In genomic region chr7:139746652-139747051, GRCh38 we compare ENCODE assay signal across 20 cellular contexts. TPM values are rescaled to one million over a fixed set of nuclear protein-coding genes. Genes with fewer than 3 reads are reported as not detected.
DNase-seq lines count a peak whose midpoint lies in the region; FAIRE-seq and TF ChIP-seq lines count a peak whose summit lies in the region.
"Had no signal": no experiment of that assay in that cellular context is flagged by ENCODE, and none has a peak within 500 bp of the region (broad histone marks: within the 10 kb centered on the region; RNA-seq: fewer than 3 reads in every experiment).

No MANE protein-coding gene starts in this region.

- DNase-seq in small intestine (peak; percentile 85), globus pallidus (ENCODE audit: low spot score) (no peak), COLO668 (lab: John Stamatoyannopoulos, UW; ENCODE audit: unreplicated experiment) (no peak)
- DNase-seq in stimulated activated CD4-positive, alpha-beta T cell treated with anti-CD3 and anti-CD28 coated beads, Interleukin-15, amount 100 ng/mL, for 24 hours: no peak
- DNase-seq: activated CD4-positive, alpha-beta T cell treated with anti-CD3 and anti-CD28 coated beads, Interleukin-2, amount 50 U/mL, for 4 hours; activated gamma-delta T cell treated with Interleukin-2 at 50 U/mL for 16 hours; activated T-cell treated with anti-CD3 and anti-CD28 coated beads for 4 hours; COR-L47; DMS79; KG1; NCI-H774; stimulated activated CD4-positive, alpha-beta T cell treated with anti-CD3 and anti-CD28 coated beads, Interleukin-2, amount 100 ng/mL, for 24 hours; stimulated activated naive CD4-positive, alpha-beta T cell treated with Interleukin-2 at 50 U/mL for 16 hours had no signal

- H3K36me3 ChIP-seq in ectodermal cell (ENCODE audit: control insufficient read depth, insufficient read depth, low read length) (no peaks in the 10 kb centered on the region), liver (ENCODE audit: control insufficient read depth in 4 of 4, insufficient read depth in 3 of 4, low read depth in 1 of 4, low read length in 3 of 4) (no peaks in the 10 kb centered on the region), small intestine (ENCODE audit: control insufficient read depth in 2 of 2, insufficient read depth in 2 of 2, low read length in 2 of 2) (no peaks in the 10 kb centered on the region)
- H3K36me3 ChIP-seq: tibial nerve had no signal

- WGBS in ectodermal cell, 2 experiments: 94 to 96% methylated on average over 8 of the region's 8 CpGs
- 86% methylated on average over 8 of the region's 8 CpGs for WGBS in liver
- WGBS in small intestine, 3 donors: 51 to 86% (median 64%) methylated on average over 8 of the region's 8 CpGs

- no peak for TF ChIP-seq RAD21 in liver (IDR thresholded peaks at IDR 0.05)

- H3K4me1 ChIP-seq in ectodermal cell (ENCODE audit: control insufficient read depth, insufficient read depth, low read length) (peaks cover 25% of the 10 kb centered on the region), liver (ENCODE audit: control insufficient read depth in 4 of 4, insufficient read depth in 4 of 4, low read length in 3 of 4) (peaks cover 16 to 77% (median 58%) of the 10 kb centered on the region in 4 donors), small intestine (ENCODE audit: control insufficient read depth in 2 of 2, insufficient read depth in 1 of 2, low read depth in 1 of 2, low read length in 1 of 2) (peaks cover 4% of the 10 kb centered on the region in 2 donors)

- no peak overlapping the region for H3K4me3 Mint-ChIP-seq in brain
- H3K4me3 Mint-ChIP-seq: dendritic cell treated with granulocyte-macrophage colony-stimulating factor and Interleukin-4, amounts not matched to agents 40 ng/mL and 50 ng/mL, for 4 days; WTC11 had no signal

- H3K9me3 Mint-ChIP-seq in brain: no peaks in the 10 kb centered on the region
- H3K9me3 Mint-ChIP-seq: dendritic cell treated with granulocyte-macrophage colony-stimulating factor and Interleukin-4, amounts not matched to agents 40 ng/mL and 50 ng/mL, for 4 days; WTC11 had no signal

- peaks cover 10% of the 10 kb centered on the region for H3K36me3 Mint-ChIP-seq in brain
- H3K36me3 Mint-ChIP-seq: WTC11 had no signal

- no peaks in the 10 kb centered on the region for H3K27me3 ChIP-seq in ectodermal cell (ENCODE audit: control insufficient read depth, insufficient read depth, low read length, poor library complexity, severe bottlenecking)
- H3K27me3 ChIP-seq in liver (ENCODE audit: control insufficient read depth in 4 of 4, insufficient read depth in 4 of 4, low read length in 3 of 4): no peaks in the 10 kb centered on the region
- no peaks in the 10 kb centered on the region for H3K27me3 ChIP-seq in small intestine (ENCODE audit: control insufficient read depth in 2 of 2, insufficient read depth in 2 of 2, low read length in 2 of 2)
- H3K27me3 ChIP-seq: tibial nerve had no signal

- H3K9ac ChIP-seq in liver (ENCODE audit: low read depth in 1 of 2, low read length in 2 of 2): no peak overlapping the region
- H3K9ac ChIP-seq: parathyroid adenoma had no signal

- no peaks in the 10 kb centered on the region for H3K27me3 Mint-ChIP-seq in brain
- H3K27me3 Mint-ChIP-seq: dendritic cell treated with granulocyte-macrophage colony-stimulating factor and Interleukin-4, amounts not matched to agents 40 ng/mL and 50 ng/mL, for 4 days had no signal

- TF ChIP-seq CTCF in brain (conservative IDR thresholded peaks at IDR 0.05): no peak
- TF ChIP-seq CTCF in liver (IDR thresholded peaks at IDR 0.05; ENCODE audit: low read depth, low read length, missing input control): no peak

- H3K4me1 Mint-ChIP-seq in brain: peaks cover 83% of the 10 kb centered on the region

- FAIRE-seq in small intestine (lab: Jason Lieb, UNC): no peak

- no peaks in the 10 kb centered on the region for H3K9me3 ChIP-seq in ectodermal cell (ENCODE audit: control insufficient read depth, low read length)
- H3K9me3 ChIP-seq in liver (ENCODE audit: control insufficient read depth in 4 of 4, low read length in 3 of 4): no peaks in the 10 kb centered on the region
- no peaks in the 10 kb centered on the region for H3K9me3 ChIP-seq in small intestine (ENCODE audit: control insufficient read depth, low read depth)
- H3K9me3 ChIP-seq: tibial nerve had no signal

- no peak overlapping the region for H3K4me3 ChIP-seq in ectodermal cell (ENCODE audit: insufficient read depth, low read depth, low read length)
- no peak overlapping the region for H3K4me3 ChIP-seq in liver (ENCODE audit: low read depth in 1 of 3, low read length in 3 of 3)
- H3K4me3 ChIP-seq in small intestine (ENCODE audit: low read depth in 1 of 2, low read length in 2 of 2): no peak overlapping the region
- H3K4me3 ChIP-seq: tibial nerve had no signal

- H3K27ac Mint-ChIP-seq in brain: peak overlapping the region; percentile 9 to 89 (median 45)
- H3K27ac Mint-ChIP-seq: dendritic cell treated with granulocyte-macrophage colony-stimulating factor and Interleukin-4, amounts not matched to agents 40 ng/mL and 50 ng/mL, for 4 days; WTC11 had no signal

- H3K27ac ChIP-seq in ectodermal cell (ENCODE audit: insufficient read depth, low read depth, low read length, poor library complexity, severe bottlenecking) (peak overlapping the region; percentile 19), liver (ENCODE audit: low read depth in 1 of 2, low read length in 2 of 2) (peak overlapping the region; percentile 74 to 96), small intestine (ENCODE audit: low read depth in 1 of 2, low read length in 1 of 2) (peak overlapping the region in 1 of 2 donors; percentile 57)
- H3K27ac ChIP-seq: parathyroid adenoma, tibial nerve had no signal

TF ChIP-seq in liver, 16 proteins besides CTCF, POLR2A, EP300 and RAD21:
- peak in 1 of 2 donors; percentile 43 for TF ChIP-seq HNF4A (conservative IDR thresholded peaks at IDR 0.05)
- TF ChIP-seq EGR1 (IDR thresholded peaks at IDR 0.05; ENCODE audit: low read depth in 2 of 2): no peak

RNA-seq across cellular contexts. Expression of gene HIPK2, which starts 31.1 kb away (rescaled TPM):
- polyA plus RNA-seq in brain (ENCODE audit: insufficient read depth, low read depth, low replicate concordance) (64.4 TPM), liver (10 to 100 TPM; 15.1 to 18.1 TPM), small intestine (10 to 100 TPM in 1 of 3 donors, 1 to 10 TPM in 2; 3.2 to 10.1 (median 4.2) TPM)
- polyA plus RNA-seq in ectodermal cell (2013, experiment 1 of 4): 27.8 TPM
- 35.1 TPM for polyA plus RNA-seq in ectodermal cell (2013, experiment 2 of 4)
- polyA plus RNA-seq in ectodermal cell (2013, experiment 3 of 4): 17.8 TPM
- 23.5 TPM for polyA plus RNA-seq in ectodermal cell (2013, experiment 4 of 4)
- total RNA-seq in liver: 10 to 100 TPM; 13.1 to 48.8 TPM
